19 cellular contexts compared by ENCODE assay signal in genomic region chr5:134844252-134844651, GRCh38. TPM values are rescaled to one million over a fixed set of nuclear protein-coding genes. Genes with fewer than 3 reads are reported as not detected.
A peak's percentile ranks its signal among the peaks of the same experiment; 100 is the strongest.
DNase-seq lines count a peak whose midpoint lies in the region; ATAC-seq, FAIRE-seq and TF ChIP-seq lines count a peak whose summit lies in the region.
"Had no signal": no experiment of that assay in that cellular context is flagged by ENCODE, and none has a peak within 500 bp of the region (broad histone marks: within the 10 kb centered on the region; RNA-seq: fewer than 3 reads in every experiment).

No MANE protein-coding gene starts in this region.

- H3K4ac ChIP-seq in IMR-90 (ENCODE audit: low read depth, low read length), result no peak overlapping the region

- WGBS in IMR-90 (ENCODE audit: extremely low coverage in 2 of 2, insufficient read length in 1 of 2), 2 experiments, result no CpG with 5 or more reads among the region's 1 CpG

- CTCF ChIA-PET in IMR-90 (lab: Yijun Ruan, JAX), result no interaction called here

- H3K27ac ChIP-seq in IMR-90 (ENCODE audit: insufficient read depth, low read length) (no peak overlapping the region), astrocyte (ENCODE audit: low read depth, low read length) (no peak overlapping the region)

- intact Hi-C loops in IMR-90 (cut with micrococcal nuclease), result no loop called here

- peaks cover 12% of the 10 kb centered on the region for H3K36me3 ChIP-seq in IMR-90 (ENCODE audit: control insufficient read depth, insufficient read depth, low read length)
- peaks cover 7% of the 10 kb centered on the region for H3K36me3 ChIP-seq in astrocyte (ENCODE audit: insufficient read depth, low read length)

- H3K27me3 Mint-ChIP-seq in activated naive CD4-positive, alpha-beta T cell treated with anti-CD3 and anti-CD28 coated beads, Interleukin-2, amount 50 U/mL, for 24 hours, result no peaks in the 10 kb centered on the region
- H3K27me3 Mint-ChIP-seq in astrocyte (ENCODE audit: low read depth, unreplicated experiment), result no peaks in the 10 kb centered on the region
- no peaks in the 10 kb centered on the region for H3K27me3 Mint-ChIP-seq in osteocyte (ENCODE audit: unreplicated experiment)
- H3K27me3 Mint-ChIP-seq: progenitor cell of endocrine pancreas had no signal

- FAIRE-seq in astrocyte (lab: Jason Lieb, UNC), result no peak

- H2BK5ac ChIP-seq in IMR-90 (ENCODE audit: low read depth, low read length, poor library complexity, severe bottlenecking), result no peak overlapping the region

- H3K14ac ChIP-seq in IMR-90 (replicated peaks; ENCODE audit: low read depth, low read length), result no peak overlapping the region

- no peak overlapping the region for H4K5ac ChIP-seq in IMR-90 (ENCODE audit: low read depth, low read length)

- H3K79me2 ChIP-seq in astrocyte (ENCODE audit: insufficient read depth, low read length), result peaks cover 33% of the 10 kb centered on the region

- peaks cover 4% of the 10 kb centered on the region for H3K36me3 Mint-ChIP-seq in activated naive CD4-positive, alpha-beta T cell treated with anti-CD3 and anti-CD28 coated beads, Interleukin-2, amount 50 U/mL, for 24 hours
- peaks cover 4% of the 10 kb centered on the region for H3K36me3 Mint-ChIP-seq in astrocyte (ENCODE audit: low read depth, unreplicated experiment)
- H3K36me3 Mint-ChIP-seq in osteocyte (ENCODE audit: unreplicated experiment), result peaks cover 9% of the 10 kb centered on the region

- H3K4me3 ChIP-seq in IMR-90 (ENCODE audit: insufficient read depth, low read depth, low read length), result no peak overlapping the region
- no peak overlapping the region for H3K4me3 ChIP-seq in astrocyte (ENCODE audit: insufficient read depth, low read depth, low read length)
- H3K4me3 ChIP-seq: left ventricle myocardium inferior, suprapubic skin had no signal

- DNase-seq in activated naive CD4-positive, alpha-beta T cell treated with anti-CD3 and anti-CD28 coated beads, Interleukin-2, amount 50 U/mL, for 16 hours, result no peak
- DNase-seq in IMR-90, result no peak
- no peak for DNase-seq in astrocyte (ENCODE audit: low read depth)
- DNase-seq in osteocyte (ENCODE audit: extremely low spot score, unreplicated experiment), result no peak
- DNase-seq in AG08395 (ENCODE audit: low spot score), result no peak
- DNase-seq in DMS153 (lab: John Stamatoyannopoulos, UW), result no peak
- DNase-seq: activated CD4-positive, alpha-beta T cell treated with anti-CD3 and anti-CD28 coated beads for 1 hour; activated effector memory CD4-positive, alpha-beta T cell treated with anti-CD3 and anti-CD28 coated beads, Interleukin-2, amount 50 U/mL, for 16 hours; anterior cingulate cortex; central memory CD4-positive, alpha-beta T cell; H9; left ventricle myocardium inferior; MV-4-11; NCI-H1694 had no signal

- TF ChIP-seq POLR2A in IMR-90 (IDR thresholded peaks at IDR 0.05; ENCODE audit: low read depth, low read length), result no peak

- H3K27me3 ChIP-seq in IMR-90 (ENCODE audit: control insufficient read depth, insufficient read depth, low read length) (no peaks in the 10 kb centered on the region), astrocyte (ENCODE audit: insufficient read depth, low read length) (no peaks in the 10 kb centered on the region)
- H3K27me3 ChIP-seq: suprapubic skin had no signal

- peaks cover 14% of the 10 kb centered on the region for H3K9me1 ChIP-seq in IMR-90 (ENCODE audit: insufficient read depth, low read length)

- H3K27ac Mint-ChIP-seq in activated naive CD4-positive, alpha-beta T cell treated with anti-CD3 and anti-CD28 coated beads, Interleukin-2, amount 50 U/mL, for 24 hours, result peak overlapping the region; percentile 59
- peak overlapping the region; percentile 53 for H3K27ac Mint-ChIP-seq in astrocyte (ENCODE audit: unreplicated experiment)
- peak overlapping the region; percentile 95 for H3K27ac Mint-ChIP-seq in osteocyte (ENCODE audit: unreplicated experiment)

- H3K56ac ChIP-seq in IMR-90 (ENCODE audit: extremely low read depth, insufficient read depth, low read length), result no peak overlapping the region

- no peak overlapping the region for H3K9ac ChIP-seq in IMR-90 (ENCODE audit: low read depth, low read length)
- H3K9ac ChIP-seq in astrocyte (ENCODE audit: low read length), result no peak overlapping the region
- H3K9ac ChIP-seq: KMS-11 had no signal

- H2AK9ac ChIP-seq in IMR-90 (replicated peaks; ENCODE audit: low read depth, low read length, poor library complexity), result no peak overlapping the region

- H2BK120ac ChIP-seq in IMR-90 (ENCODE audit: low read depth, low read length), result peak overlapping the region; percentile 21; the same call in 1 of the 2 replicates

- H3K4me3 Mint-ChIP-seq in activated naive CD4-positive, alpha-beta T cell treated with anti-CD3 and anti-CD28 coated beads, Interleukin-2, amount 50 U/mL, for 24 hours, result no peak overlapping the region
- H3K4me3 Mint-ChIP-seq in astrocyte (ENCODE audit: unreplicated experiment) (peak overlapping the region; percentile 11), osteocyte (ENCODE audit: unreplicated experiment) (no peak overlapping the region)

- dilution Hi-C loops in IMR-90 (cut with HindIII; ENCODE audit: low sequenced_read_pairs, unreplicated experiment), result no loop called here

- POLR2A ChIA-PET in IMR-90 (lab: Charles Lee; ENCODE audit: unreplicated experiment), result no interaction called here

- H3K4me1 ChIP-seq in IMR-90 (ENCODE audit: control insufficient read depth, insufficient read depth, low read length), result peaks cover 12% of the 10 kb centered on the region
- H3K4me1 ChIP-seq in astrocyte (ENCODE audit: insufficient read depth, low read length), result peaks cover 22% of the 10 kb centered on the region

- peak overlapping the region; percentile 23; the same call in 1 of the 2 replicates for H4K91ac ChIP-seq in IMR-90 (ENCODE audit: insufficient read depth, low read depth, low read length)

- no peak for TF ChIP-seq RAD21 in IMR-90 (IDR thresholded peaks at IDR 0.05; ENCODE audit: low read length)

- no peak overlapping the region for H3K23ac ChIP-seq in IMR-90 (ENCODE audit: low read depth, low read length)

- no peak overlapping the region for H3K18ac ChIP-seq in IMR-90 (ENCODE audit: low read depth, low read length)

- H2AFZ ChIP-seq in IMR-90 (replicated peaks; ENCODE audit: low read length, poor library complexity) (no peak overlapping the region), astrocyte (ENCODE audit: low read depth, low read length) (no peak overlapping the region)

- no peaks in the 10 kb centered on the region for H3K9me3 ChIP-seq in IMR-90 (ENCODE audit: control insufficient read depth, insufficient read depth, low read length)
- no peaks in the 10 kb centered on the region for H3K9me3 ChIP-seq in astrocyte (ENCODE audit: insufficient read depth, low read depth, low read length)
- H3K9me3 ChIP-seq: left ventricle myocardium inferior, suprapubic skin had no signal

- no peak for TF ChIP-seq CTCF in IMR-90 (conservative IDR thresholded peaks at IDR 0.05; ENCODE audit: low read depth, low read length)
- no peak for TF ChIP-seq CTCF in astrocyte (IDR thresholded peaks at IDR 0.05; ENCODE audit: insufficient read depth, low read depth, low read length)
- no peak for TF ChIP-seq CTCF in osteocyte (IDR thresholded peaks at IDR 0.05)

- peaks cover 0 to 44% of the 10 kb centered on the region in 2 experiments; a peak in 3 of 4 replicates for H3K79me1 ChIP-seq in IMR-90 (ENCODE audit: low read depth in 1 of 2, low read length in 2 of 2)

- no peak overlapping the region for H3K4me2 ChIP-seq in IMR-90 (ENCODE audit: low read depth, low read length)
- no peak overlapping the region for H3K4me2 ChIP-seq in astrocyte (ENCODE audit: low read length)

- H4K20me1 ChIP-seq in IMR-90 (ENCODE audit: insufficient read depth, low read length) (peaks cover 9% of the 10 kb centered on the region; the same call in 1 of the 2 replicates), astrocyte (ENCODE audit: insufficient read depth, low read length) (peaks cover 18% of the 10 kb centered on the region)

- no peaks in the 10 kb centered on the region for H3K9me3 Mint-ChIP-seq in activated naive CD4-positive, alpha-beta T cell treated with anti-CD3 and anti-CD28 coated beads, Interleukin-2, amount 50 U/mL, for 24 hours
- H3K9me3 Mint-ChIP-seq in astrocyte (ENCODE audit: unreplicated experiment) (no peaks in the 10 kb centered on the region), osteocyte (ENCODE audit: unreplicated experiment) (no peaks in the 10 kb centered on the region)
- H3K9me3 Mint-ChIP-seq: H9 had no signal

- ATAC-seq in IMR-90 (ENCODE audit: low read depth), result no peak
- ATAC-seq in HG02623 (IDR thresholded peaks at IDR 0.05; ENCODE audit: unreplicated experiment), result no peak

- peak overlapping the region; percentile 29; the same call in 1 of the 2 replicates for H2AK5ac ChIP-seq in IMR-90 (ENCODE audit: low read depth, low read length)

- peaks cover 27% of the 10 kb centered on the region for H3K4me1 Mint-ChIP-seq in activated naive CD4-positive, alpha-beta T cell treated with anti-CD3 and anti-CD28 coated beads, Interleukin-2, amount 50 U/mL, for 24 hours
- H3K4me1 Mint-ChIP-seq in astrocyte (ENCODE audit: low read depth, unreplicated experiment) (peaks cover 22% of the 10 kb centered on the region), osteocyte (ENCODE audit: unreplicated experiment) (peaks cover 27% of the 10 kb centered on the region)

- no peak overlapping the region for H2BK20ac ChIP-seq in IMR-90 (ENCODE audit: low read depth, low read length)

- no peak overlapping the region; the same call in 2 of the 3 replicates for H2BK15ac ChIP-seq in IMR-90 (ENCODE audit: low read depth, low read length)

- in situ Hi-C loops in IMR-90 (cut with MboI; ENCODE audit: low sequenced_read_pairs), result no loop called here

- H4K8ac ChIP-seq in IMR-90 (ENCODE audit: low read depth in 2 of 2, low read length in 2 of 2), result no peak overlapping the region

- no TSS peak for BruUV-seq in IMR-90 (replicated peaks; lab: Mats Ljungman, UMichigan)

TF ChIP-seq in IMR-90, 13 proteins besides CTCF, POLR2A, EP300 and RAD21 (continues in another document):
- TF ChIP-seq CHD1 (IDR thresholded peaks at IDR 0.05; ENCODE audit: low read depth, low read length), result no peak

RNA-seq across cellular contexts. Expression of gene C5orf24, which starts 1.5 kb away (rescaled TPM):
- 29.8 and 53.9 TPM in 2 replicates for total RNA-seq in IMR-90 (2012; rRNA removed)
- 31.1 and 44.9 TPM in 2 replicates for polyA plus RNA-seq in IMR-90 (2012; rRNA removed)
- 4.1 and 6.3 TPM in 2 replicates for polyA plus RNA-seq in IMR-90 (2012; cell fraction: cytosol; rRNA removed)
- 14.3 and 55.7 TPM in 2 replicates for polyA plus RNA-seq in IMR-90 (2012; cell fraction: nucleus; rRNA removed; ENCODE audit: low replicate concordance)
- 88.4 and 96.9 TPM in 2 replicates for total RNA-seq in astrocyte
- 81.7 and 81.8 TPM in 2 replicates for total RNA-seq in osteocyte

RNA-seq across cellular contexts. Expression of gene TXNDC15, which starts 29.9 kb away (rescaled TPM):
- total RNA-seq in IMR-90 (2012; rRNA removed) (101 and 125 TPM in 2 replicates), astrocyte (65.6 and 72.9 TPM in 2 replicates), osteocyte (68.2 and 75.7 TPM in 2 replicates)
- polyA plus RNA-seq in IMR-90 (2012; rRNA removed), result 87.0 and 117 TPM in 2 replicates
- polyA plus RNA-seq in IMR-90 (2012; cell fraction: cytosol; rRNA removed), result 100 and 151 TPM in 2 replicates
- 60.2 and 79.7 TPM in 2 replicates for polyA plus RNA-seq in IMR-90 (2012; cell fraction: nucleus; rRNA removed; ENCODE audit: low replicate concordance)
